Comparison of ENCODE assay signal across 8 cellular contexts in the genomic region with DNA sequence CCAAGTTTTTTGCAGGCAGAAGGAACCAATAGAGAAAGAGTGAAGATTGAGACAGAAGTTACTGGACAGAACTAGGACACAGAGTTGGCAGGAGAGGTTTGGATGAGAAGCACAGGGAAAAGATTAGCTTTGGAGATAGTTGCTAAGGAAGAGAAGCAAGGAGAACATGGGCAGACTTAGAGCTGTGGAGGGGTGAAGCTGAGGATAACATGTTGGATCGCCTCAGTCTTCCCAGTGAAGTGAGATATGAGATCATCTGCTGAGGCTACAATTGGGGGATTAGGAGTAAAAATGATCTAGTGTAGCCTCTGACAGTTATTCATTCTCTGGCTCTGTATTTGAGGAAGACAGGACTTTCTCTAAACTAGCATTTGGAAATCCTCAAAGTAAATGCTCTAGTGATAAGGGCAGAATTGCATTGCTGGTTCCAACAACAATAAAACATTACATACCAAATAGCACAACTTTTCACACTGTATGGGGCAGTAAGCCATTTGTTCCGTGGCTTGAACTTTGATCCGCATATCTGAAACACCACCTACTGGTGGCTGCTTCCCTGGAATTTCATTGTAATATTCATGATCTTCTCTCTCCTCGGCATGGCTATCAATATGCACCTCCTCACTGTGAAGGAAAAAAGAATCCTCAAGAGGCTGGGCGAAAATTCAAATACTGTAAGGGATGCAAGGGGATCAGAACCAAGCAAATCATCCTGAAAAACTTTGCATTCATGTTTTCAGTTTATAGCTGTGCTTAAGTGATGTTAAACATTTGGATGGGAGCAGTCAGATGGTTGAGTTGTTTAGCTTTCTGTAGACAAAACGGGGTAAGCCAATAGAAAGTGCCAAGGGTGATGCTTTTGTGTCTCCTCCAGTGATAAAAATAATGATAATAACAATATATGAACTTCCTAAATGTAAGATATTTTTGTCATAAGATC. TPM values are rescaled to one million over a fixed set of nuclear protein-coding genes. Genes with fewer than 3 reads are reported as not detected.
DNase-seq lines count a peak whose midpoint lies in the region; ATAC-seq and TF ChIP-seq lines count a peak whose summit lies in the region.

No MANE protein-coding gene starts in this region.

- no peak overlapping the region for H3K4me3 ChIP-seq in heart right ventricle

- H3K27me3 ChIP-seq in heart right ventricle = no peaks in the 10 kb centered on the region

- peaks cover 0 to 13% (median 0%) of the 10 kb centered on the region in 9 donors for H3K4me1 ChIP-seq in heart right ventricle

- ATAC-seq in heart right ventricle (peak in 7 of 8 donors; percentile 68 to 89 (median 80)), GM18498 (IDR thresholded peaks at IDR 0.05; ENCODE audit: unreplicated experiment) (no peak), HG02885 (IDR thresholded peaks at IDR 0.05; ENCODE audit: poor library complexity, unreplicated experiment) (no peak)

- WGBS in heart right ventricle, 2 donors = 20 to 21% methylated on average over 6 of the region's 6 CpGs

- peak in 7 of 9 donors; percentile 37 to 60 (median 49) for TF ChIP-seq CTCF in heart right ventricle (IDR thresholded peaks at IDR 0.05)

- peak overlapping the region in 1 of 10 donors; percentile 10 for H3K27ac ChIP-seq in heart right ventricle

- intact Hi-C loops in heart right ventricle (cut with DNase I) (loop anchor here in 3 of 10 donors (5.0 to 10.0 kb wide), 3 partner anchors 498 to 559 kb away; no protein-coding TSS in a partner anchor), posterior cingulate gyrus (cut with DNase I) (no loop called here)

- peaks cover 0 to 3% (median 0%) of the 10 kb centered on the region in 11 donors for H3K9me3 ChIP-seq in heart right ventricle

- peak; percentile 39 for DNase-seq in NCI-H2171 treated with DMSO at 0.1 percent for 48 hours (lab: John Stamatoyannopoulos, UW)
- no peak for DNase-seq in NCI-H2171 (lab: John Stamatoyannopoulos, UW)
- DNase-seq in SHP77 treated with DMSO at 0.1 percent for 48 hours (lab: John Stamatoyannopoulos, UW) = peak; percentile 22
- DNase-seq in heart right ventricle = peak in 1 of 2 donors; percentile 16
- peak; percentile 53 for DNase-seq in stromal cell of bone marrow (ENCODE audit: low read depth)
- DNase-seq in posterior cingulate gyrus = no peak

- H3K36me3 ChIP-seq in heart right ventricle = no peaks in the 10 kb centered on the region

RNA-seq across cellular contexts. Expression of a gene that starts 22.2 kb away (rescaled TPM):
- total RNA-seq in heart right ventricle = 100 to 1,000 TPM; 174 to 255 (median 225) TPM
- 100 to 1,000 TPM; 129 to 172 TPM for polyA plus RNA-seq in heart right ventricle

RNA-seq across cellular contexts. Expression of a gene that starts 44.9 kb away (rescaled TPM):
- total RNA-seq in heart right ventricle = 1 to 10 TPM in 5 of 10 donors, under 1 TPM in 5; 0.51 to 1.8 (median 1.1) TPM
- 1 to 10 TPM in 1 of 2 donors, under 1 TPM in 1; 0.87 to 1.3 TPM for polyA plus RNA-seq in heart right ventricle

Comparison
In these comparisons a context has a peak if more than half of its experiments do, and no peak if none do; other contexts are left out.
1. DNase-seq: peak in NCI-H2171 treated with DMSO at 0.1 percent for 48 hours (single experiment), SHP77 treated with DMSO at 0.1 percent for 48 hours (single experiment) and stromal cell of bone marrow (single experiment); none in NCI-H2171 (single experiment) and posterior cingulate gyrus (0 of 10).
2. ATAC-seq: peak in heart right ventricle (7 of 8); none in GM18498 (single experiment) and HG02885 (single experiment).